In genomic region chr12:55829967-55830600, GRCh38 we compare ENCODE assay signal across 8 cellular contexts. TPM values are rescaled to one million over a fixed set of nuclear protein-coding genes. Genes with fewer than 3 reads are reported as not detected.
DNase-seq lines count a peak whose midpoint lies in the region; ATAC-seq and TF ChIP-seq lines count a peak whose summit lies in the region.

No MANE protein-coding gene starts in this region.

- H3K79me2 ChIP-seq in smooth muscle cell (ENCODE audit: low read depth): peaks cover 21% of the 10 kb centered on the region

- TF ChIP-seq CTCF in breast epithelium (IDR thresholded peaks at IDR 0.05) (no peak), smooth muscle cell (IDR thresholded peaks at IDR 0.05; ENCODE audit: borderline replicate concordance, insufficient read depth, poor library complexity, severe bottlenecking) (no peak)

- peaks cover 6 to 15% of the 10 kb centered on the region in 2 donors for H3K4me1 ChIP-seq in breast epithelium
- H3K4me1 ChIP-seq in smooth muscle cell (ENCODE audit: low read depth): peaks cover 19% of the 10 kb centered on the region

- H3K9ac ChIP-seq in smooth muscle cell (ENCODE audit: low read depth): peak overlapping the region; percentile 95

- H3K36me3 ChIP-seq in breast epithelium: no peaks in the 10 kb centered on the region
- no peaks in the 10 kb centered on the region for H3K36me3 ChIP-seq in smooth muscle cell (ENCODE audit: low read depth)

- ATAC-seq in GM18520 (IDR thresholded peaks at IDR 0.05; ENCODE audit: unreplicated experiment) (peak; percentile 1), HG03095 (IDR thresholded peaks at IDR 0.05; ENCODE audit: unreplicated experiment) (peak; percentile 17), SK-N-SH treated with all-trans-retinoic acid at 6 μM for 48 hours (peak; percentile 42)

- H3K4me2 ChIP-seq in smooth muscle cell: peak overlapping the region; percentile 98

- H3K27ac ChIP-seq in breast epithelium (peak overlapping the region; percentile 94 to 95), smooth muscle cell (ENCODE audit: low read depth) (peak overlapping the region; percentile 95)

- peak overlapping the region; percentile 70 for H2AFZ ChIP-seq in smooth muscle cell (ENCODE audit: low read depth)

- H3K9me3 ChIP-seq in breast epithelium (no peaks in the 10 kb centered on the region), smooth muscle cell (replicated peaks; ENCODE audit: low read depth) (no peaks in the 10 kb centered on the region)

- H3K4me3 ChIP-seq in breast epithelium (peak overlapping the region; percentile 91 to 98 (median 91)), smooth muscle cell (peak overlapping the region; percentile 85)

- no peaks in the 10 kb centered on the region for H4K20me1 ChIP-seq in smooth muscle cell (ENCODE audit: low read depth)

- DNase-seq in AG20443 (ENCODE audit: low spot score) (peak; percentile 45), breast epithelium (ENCODE audit: low spot score in 2 of 2) (peak in 1 of 2 donors; percentile 65), iPS-NIHi11 (ENCODE audit: low spot score) (peak; percentile 61), smooth muscle cell (lab: John Stamatoyannopoulos, UW; ENCODE audit: unreplicated experiment) (no peak), A172 (ENCODE audit: low spot score) (no peak)

- no peaks in the 10 kb centered on the region for H3K27me3 ChIP-seq in breast epithelium
- no peaks in the 10 kb centered on the region for H3K27me3 ChIP-seq in smooth muscle cell (ENCODE audit: low read depth)

- WGBS in smooth muscle cell (ENCODE audit: low lambda C conversion rate): under 1% methylated on average over 30 of the region's 37 CpGs

- TF ChIP-seq POLR2A in breast epithelium (IDR thresholded peaks at IDR 0.05): no peak

- no peaks in the 10 kb centered on the region for H3F3A ChIP-seq in smooth muscle cell (ENCODE audit: low read depth)

- intact Hi-C loops in breast epithelium (cut with DNase I; ENCODE audit: low total_unique reads): loop anchor here (10.0 kb wide), 1 partner anchor 105 kb away; the partner anchor contains the start of gene DGKA

TF ChIP-seq in SK-N-SH treated with all-trans-retinoic acid at 6 μM for 48 hours, 23 proteins besides CTCF, POLR2A, EP300 and RAD21:
- TF ChIP-seq ZNF70 (CRISPR knock-in tag; IDR thresholded peaks at IDR 0.05) (peak; percentile 54; the same call in 1 of the 2 replicates), ZFP3 (CRISPR knock-in tag; IDR thresholded peaks at IDR 0.05) (no peak), SNAI2 (CRISPR knock-in tag; IDR thresholded peaks at IDR 0.05) (no peak), ZFP30 (CRISPR knock-in tag; IDR thresholded peaks at IDR 0.05) (no peak)
- TF ChIP-seq, protein P1, sequence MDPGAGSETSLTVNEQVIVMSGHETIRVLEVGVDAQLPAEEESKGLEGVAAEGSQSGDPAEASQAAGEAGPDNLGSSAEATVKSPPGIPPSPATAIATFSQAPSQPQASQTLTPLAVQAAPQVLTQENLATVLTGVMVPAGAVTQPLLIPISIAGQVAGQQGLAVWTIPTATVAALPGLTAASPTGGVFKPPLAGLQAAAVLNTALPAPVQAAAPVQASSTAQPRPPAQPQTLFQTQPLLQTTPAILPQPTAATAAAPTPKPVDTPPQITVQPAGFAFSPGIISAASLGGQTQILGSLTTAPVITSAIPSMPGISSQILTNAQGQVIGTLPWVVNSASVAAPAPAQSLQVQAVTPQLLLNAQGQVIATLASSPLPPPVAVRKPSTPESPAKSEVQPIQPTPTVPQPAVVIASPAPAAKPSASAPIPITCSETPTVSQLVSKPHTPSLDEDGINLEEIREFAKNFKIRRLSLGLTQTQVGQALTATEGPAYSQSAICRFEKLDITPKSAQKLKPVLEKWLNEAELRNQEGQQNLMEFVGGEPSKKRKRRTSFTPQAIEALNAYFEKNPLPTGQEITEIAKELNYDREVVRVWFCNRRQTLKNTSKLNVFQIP (CRISPR knock-in tag; IDR thresholded peaks at IDR 0.05; ENCODE audit: borderline replicate concordance, low read depth): no peak
TF ChIP-seq in SK-N-SH treated with all-trans-retinoic acid at 6 μM for 48 hours: peak in this region for 1.

RNA-seq across cellular contexts. Expression of gene DNAJC14, which starts 0.7 kb away (rescaled TPM):
- 10 to 100 TPM; 31.0 to 46.2 (median 36.1) TPM for total RNA-seq in breast epithelium
- total RNA-seq in smooth muscle cell: 25.2 and 32.6 TPM in 2 replicates
- 22.1 and 22.4 TPM in 2 replicates for polyA plus RNA-seq in smooth muscle cell
- total RNA-seq in A172 (2014; rRNA removed; shearing (Covaris generic)): 41.7 and 50.5 TPM in 2 replicates

RNA-seq across cellular contexts. Expression of gene ORMDL2, which starts 12.2 kb away (rescaled TPM):
- total RNA-seq in breast epithelium: 10 to 100 TPM; 13.1 to 28.5 (median 21.0) TPM
- 18.9 and 32.5 TPM in 2 replicates for total RNA-seq in smooth muscle cell
- polyA plus RNA-seq in smooth muscle cell: 79.5 and 134 TPM in 2 replicates
- total RNA-seq in A172 (2014; rRNA removed; shearing (Covaris generic)): 9.0 and 16.7 TPM in 2 replicates

RNA-seq across cellular contexts. Expression of gene SARNP, which starts 12.6 kb away (rescaled TPM):
- 10 to 100 TPM; 54.7 to 64.3 (median 55.3) TPM for total RNA-seq in breast epithelium
- 124 and 169 TPM in 2 replicates for total RNA-seq in smooth muscle cell
- polyA plus RNA-seq in smooth muscle cell: 128 and 139 TPM in 2 replicates
- 227 and 308 TPM in 2 replicates for total RNA-seq in A172 (2014; rRNA removed; shearing (Covaris generic))

RNA-seq across cellular contexts. Expression of gene MMP19, which starts 12.7 kb away (rescaled TPM):
- total RNA-seq in breast epithelium (10 to 100 TPM; 21.9 to 50.6 (median 47.9) TPM), smooth muscle cell (14.9 and 17.6 TPM in 2 replicates)
- 15.6 and 18.2 TPM in 2 replicates for polyA plus RNA-seq in smooth muscle cell
- 4.2 and 5.2 TPM in 2 replicates for total RNA-seq in A172 (2014; rRNA removed; shearing (Covaris generic))

Comparison
In these comparisons a context has a peak if more than half of its experiments do, and no peak if none do; other contexts are left out.
1. DNase-seq: peak in AG20443 (single experiment) and iPS-NIHi11 (single experiment); none in smooth muscle cell (single experiment) and A172 (single experiment).
2. Peak in every context shown above with its lines, with median percentiles within 50 percentile points of each other: ATAC-seq.